In genomic region chr7:43758029-43758860, GRCh38 we compare ENCODE assay signal across 1 cellular context.
A peak's percentile ranks its signal among the peaks of the same experiment; 100 is the strongest.
TF ChIP-seq lines count a peak whose summit lies in the region.

TSS of gene BLVRA (plus strand) at chr7:43758680. CDS start at chr7:43771159, 12,479 bp downstream.

TF ChIP-seq in HepG2, 621 proteins besides CTCF, POLR2A, EP300 and RAD21 (continued from another document and continues in another):
- TF ChIP-seq ERF (CRISPR knock-in tag; IDR thresholded peaks at IDR 0.05), result no peak; the same call in 1 of the 2 replicates
- no peak; the same call in 1 of the 2 replicates for TF ChIP-seq NCOA2 (CRISPR knock-in tag; IDR thresholded peaks at IDR 0.05)
- peak; percentile 55; the same call in 1 of the 2 replicates for TF ChIP-seq ZNF574 (CRISPR knock-in tag; IDR thresholded peaks at IDR 0.05)
- TF ChIP-seq PHF8 (CRISPR knock-in tag; IDR thresholded peaks at IDR 0.05), result peak; percentile 81
- no peak for TF ChIP-seq CEBPB (IDR thresholded peaks at IDR 0.05; ENCODE audit: borderline replicate concordance, low read depth, low read length)
- peak; percentile 19; the same call in 1 of the 2 replicates for TF ChIP-seq ZNF431 (CRISPR knock-in tag; IDR thresholded peaks at IDR 0.05; ENCODE audit: borderline replicate concordance, low read depth)
- peak; percentile 61; the same call in 1 of the 2 replicates for TF ChIP-seq ZNF558 (CRISPR knock-in tag; IDR thresholded peaks at IDR 0.05; ENCODE audit: borderline replicate concordance)
- TF ChIP-seq NPAS2 (CRISPR knock-in tag; IDR thresholded peaks at IDR 0.05; ENCODE audit: borderline replicate concordance), result no peak
- TF ChIP-seq ZNF484 (CRISPR knock-in tag; IDR thresholded peaks at IDR 0.05; ENCODE audit: borderline replicate concordance, low read depth), result no peak
- 0 out of 2 replicates have a peak, but pooled peaks have one; percentile 59 for TF ChIP-seq AHR (CRISPR knock-in tag; IDR thresholded peaks at IDR 0.05)
- TF ChIP-seq PHF20 (CRISPR knock-in tag; IDR thresholded peaks at IDR 0.05), result 0 out of 2 replicates have a peak, but pooled peaks have one; percentile 26
- TF ChIP-seq SNAPC4 (CRISPR knock-in tag; IDR thresholded peaks at IDR 0.05), result 0 out of 2 replicates have a peak, but pooled peaks have one; percentile 49
- 0 out of 2 replicates have a peak, but pooled peaks have one; percentile 73 for TF ChIP-seq NFATC3 (CRISPR knock-in tag; IDR thresholded peaks at IDR 0.05)
- no peak for TF ChIP-seq NCOA5 (CRISPR knock-in tag; IDR thresholded peaks at IDR 0.05)
- peak; percentile 18; the same call in 1 of the 2 replicates for TF ChIP-seq ATF7-NPFF (CRISPR knock-in tag; IDR thresholded peaks at IDR 0.05; ENCODE audit: low read depth)
- no peak for TF ChIP-seq ZNF615 (CRISPR knock-in tag; IDR thresholded peaks at IDR 0.05; ENCODE audit: borderline replicate concordance)
- TF ChIP-seq ZNF230 (CRISPR knock-in tag; IDR thresholded peaks at IDR 0.05), result peak; percentile 89; the same call in 1 of the 2 replicates
- no peak; the same call in 1 of the 2 replicates for TF ChIP-seq KDM5A (IDR thresholded peaks at IDR 0.05; ENCODE audit: borderline replicate concordance, low read length)
- no peak for TF ChIP-seq SMAD1 (CRISPR knock-in tag; IDR thresholded peaks at IDR 0.05; ENCODE audit: borderline replicate concordance, low read depth)
- TF ChIP-seq FOXJ3 (CRISPR knock-in tag; IDR thresholded peaks at IDR 0.05; ENCODE audit: borderline replicate concordance), result no peak
- peak; percentile 73; the same call in 1 of the 2 replicates for TF ChIP-seq ZNF253 (CRISPR knock-in tag; IDR thresholded peaks at IDR 0.05; ENCODE audit: borderline replicate concordance)
- TF ChIP-seq TFE3 (CRISPR knock-in tag; IDR thresholded peaks at IDR 0.05), result peak; percentile 21; the same call in 1 of the 2 replicates
- TF ChIP-seq SKIL (CRISPR knock-in tag; IDR thresholded peaks at IDR 0.05; ENCODE audit: borderline replicate concordance), result peak; percentile 18; the same call in 1 of the 2 replicates
- 0 out of 2 replicates have a peak, but pooled peaks have one; percentile 49 for TF ChIP-seq CBFB (CRISPR knock-in tag; IDR thresholded peaks at IDR 0.05)
- TF ChIP-seq ZBTB8A (CRISPR knock-in tag; IDR thresholded peaks at IDR 0.05; ENCODE audit: borderline replicate concordance, low read depth), result 0 out of 2 replicates have a peak, but pooled peaks have one; percentile 62
- TF ChIP-seq NFE2 (CRISPR knock-in tag; IDR thresholded peaks at IDR 0.05), result no peak
- TF ChIP-seq ZNF546 (CRISPR knock-in tag; conservative IDR thresholded peaks at IDR 0.05), result no peak
- peak; percentile 46; the same call in 1 of the 2 replicates for TF ChIP-seq SP5 (CRISPR knock-in tag; IDR thresholded peaks at IDR 0.05; ENCODE audit: borderline replicate concordance, low read depth)
- TF ChIP-seq ZSCAN21 (CRISPR knock-in tag; IDR thresholded peaks at IDR 0.05; ENCODE audit: borderline replicate concordance), result peak; percentile 20; the same call in 1 of the 2 replicates
- TF ChIP-seq POLR2AphosphoS2 (IDR thresholded peaks at IDR 0.05; ENCODE audit: low read depth, low read length), result no peak
- TF ChIP-seq ELF1 (CRISPR knock-in tag; IDR thresholded peaks at IDR 0.05), result no peak
- peak; percentile 57; the same call in 1 of the 2 replicates for TF ChIP-seq ZNF891 (CRISPR knock-in tag; IDR thresholded peaks at IDR 0.05)
- peak; percentile 24; the same call in 1 of the 2 replicates for TF ChIP-seq BRD4 (CRISPR knock-in tag; IDR thresholded peaks at IDR 0.05)
- TF ChIP-seq TBX2 (CRISPR knock-in tag; IDR thresholded peaks at IDR 0.05; ENCODE audit: borderline replicate concordance), result 0 out of 2 replicates have a peak, but pooled peaks have one; percentile 16
- TF ChIP-seq KAT8 (CRISPR knock-in tag; IDR thresholded peaks at IDR 0.05), result 0 out of 2 replicates have a peak, but pooled peaks have one; percentile 13
- 0 out of 2 replicates have a peak, but pooled peaks have one; percentile 29 for TF ChIP-seq ZNF772 (CRISPR knock-in tag; IDR thresholded peaks at IDR 0.05)
- TF ChIP-seq SALL1 (CRISPR knock-in tag; IDR thresholded peaks at IDR 0.05), result no peak
- TF ChIP-seq STAG1 (CRISPR knock-in tag; IDR thresholded peaks at IDR 0.05), result no peak
- no peak for TF ChIP-seq LRRFIP1 (CRISPR knock-in tag; conservative IDR thresholded peaks at IDR 0.05)
- TF ChIP-seq ELF3 (CRISPR knock-in tag; IDR thresholded peaks at IDR 0.05), result no peak; the same call in 1 of the 2 replicates
- TF ChIP-seq GABPB1 (CRISPR knock-in tag; IDR thresholded peaks at IDR 0.05), result peak; percentile 72
- peak; percentile 57; the same call in 1 of the 2 replicates for TF ChIP-seq ETV6 (CRISPR knock-in tag; conservative IDR thresholded peaks at IDR 0.05)
- TF ChIP-seq EED (CRISPR knock-in tag; IDR thresholded peaks at IDR 0.05), result no peak
- no peak for TF ChIP-seq HNF1A (IDR thresholded peaks at IDR 0.05; ENCODE audit: low read depth)
- TF ChIP-seq HNF1A (CRISPR knock-in tag; IDR thresholded peaks at IDR 0.05; ENCODE audit: borderline replicate concordance), result peak; percentile 31; the same call in 1 of the 2 replicates
